Comparison of ENCODE assay signal across 8 cellular contexts in the genomic region with DNA sequence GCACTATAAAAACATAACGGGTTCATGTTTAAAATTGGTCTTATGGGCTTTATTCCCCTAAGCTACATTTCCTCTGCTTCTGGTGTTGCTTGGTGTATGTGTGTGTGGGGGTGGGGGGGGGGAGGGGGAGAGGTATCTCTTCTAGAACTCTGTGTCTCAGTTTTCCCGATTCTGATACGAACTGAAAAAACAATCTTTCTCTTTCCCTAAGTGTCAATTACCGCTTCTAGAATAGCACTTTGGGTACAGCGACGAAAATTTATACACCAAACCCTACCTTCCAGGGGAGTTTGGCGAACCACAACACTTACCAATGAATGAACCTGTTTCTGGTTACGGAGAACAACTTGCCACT. TPM values are rescaled to one million over a fixed set of nuclear protein-coding genes. Genes with fewer than 3 reads are reported as not detected.
DNase-seq lines count a peak whose midpoint lies in the region; ATAC-seq, FAIRE-seq and TF ChIP-seq lines count a peak whose summit lies in the region.

No MANE protein-coding gene starts in this region.

- no peaks in the 10 kb centered on the region for H3K27me3 Mint-ChIP-seq in activated CD8-positive, alpha-beta T cell treated with anti-CD3 and anti-CD28 coated beads for 36 hours

- H3K36me3 Mint-ChIP-seq in activated CD8-positive, alpha-beta T cell treated with anti-CD3 and anti-CD28 coated beads for 36 hours (ENCODE audit: low read depth), result peaks cover 22% of the 10 kb centered on the region

- FAIRE-seq in small intestine (lab: Jason Lieb, UNC), result no peak

- TF ChIP-seq CTCF in HEK293 (tag by site-specific recombination; IDR thresholded peaks at IDR 0.05) (no peak), hepatocyte (IDR thresholded peaks at IDR 0.05; ENCODE audit: poor library complexity) (no peak)
- TF ChIP-seq CTCF in activated CD8-positive, alpha-beta T cell treated with anti-CD3 and anti-CD28 coated beads for 36 hours (IDR thresholded peaks at IDR 0.05), result no peak

- no peak for DNase-seq in activated CD8-positive, alpha-beta T cell treated with anti-CD3 and anti-CD28 coated beads for 36 hours
- DNase-seq in hepatocyte (ENCODE audit: low spot score) (no peak), small intestine (no peak), NK-92 (lab: John Stamatoyannopoulos, UW; ENCODE audit: unreplicated experiment) (no peak), HT-29 (ENCODE audit: low spot score) (no peak)

- H3K36me3 ChIP-seq in HEK293 (ENCODE audit: control insufficient read depth in 2 of 2, insufficient read depth in 1 of 2, low read length in 2 of 2) (peaks cover 7 to 44% of the 10 kb centered on the region in 2 experiments; a peak in 2 of 3 replicates), hepatocyte (replicated peaks; ENCODE audit: insufficient read depth, low read depth) (no peaks in the 10 kb centered on the region), small intestine (ENCODE audit: control insufficient read depth in 2 of 2, insufficient read depth in 2 of 2, low read length in 2 of 2) (peaks cover 4 to 8% of the 10 kb centered on the region in 2 donors)

- peak overlapping the region; percentile 93 for H2AFZ ChIP-seq in hepatocyte

- peak overlapping the region; percentile 81 for H3K4me2 ChIP-seq in hepatocyte

- no peaks in the 10 kb centered on the region for H4K20me1 ChIP-seq in hepatocyte (ENCODE audit: insufficient read depth, poor library complexity, severe bottlenecking)

- 7% methylated on average over 8 of the region's 8 CpGs for WGBS in hepatocyte (ENCODE audit: low lambda C conversion rate, missing lambda C conversion rate)
- WGBS in small intestine, 3 donors, result 1 to 3% (median 2%) methylated on average over 8 of the region's 8 CpGs

- peak overlapping the region; percentile 99 for H3K27ac Mint-ChIP-seq in activated CD8-positive, alpha-beta T cell treated with anti-CD3 and anti-CD28 coated beads for 36 hours

- H3K9me3 ChIP-seq in HEK293 (ENCODE audit: control insufficient read depth, insufficient read depth, low read depth, low read length) (no peaks in the 10 kb centered on the region), hepatocyte (ENCODE audit: low read depth) (no peaks in the 10 kb centered on the region), small intestine (ENCODE audit: control insufficient read depth, low read depth) (no peaks in the 10 kb centered on the region)

- H3K9me3 Mint-ChIP-seq in activated CD8-positive, alpha-beta T cell treated with anti-CD3 and anti-CD28 coated beads for 36 hours, result no peaks in the 10 kb centered on the region

- peak overlapping the region; percentile 98 for H3K4me3 Mint-ChIP-seq in activated CD8-positive, alpha-beta T cell treated with anti-CD3 and anti-CD28 coated beads for 36 hours

- peaks cover 52% of the 10 kb centered on the region for H3K79me2 ChIP-seq in hepatocyte

- ATAC-seq in activated CD8-positive, alpha-beta T cell treated with anti-CD3 and anti-CD28 coated beads for 36 hours, result no peak
- ATAC-seq in HG02610 (IDR thresholded peaks at IDR 0.05; ENCODE audit: unreplicated experiment), result no peak
- no peak for ATAC-seq in activated CD4-positive, CD25-positive, alpha-beta regulatory T cell treated with anti-CD3 and anti-CD28 coated beads, Interleukin-2, amount 50 U/mL, for 24 hours

- peaks cover 33% of the 10 kb centered on the region for H3K4me1 Mint-ChIP-seq in activated CD8-positive, alpha-beta T cell treated with anti-CD3 and anti-CD28 coated beads for 36 hours (ENCODE audit: low read depth)

- POLR2A ChIA-PET in HEK293 (lab: Yijun Ruan, JAX), result interaction anchor here (0.5 to 1.5 kb wide), 5 partner anchors 12 to 475 kb away, joined by 3 to 4 read pairs (median 4); partner anchors contain the start of genes KBTBD4 and NDUFS3
- POLR2A ChIA-PET in activated CD8-positive, alpha-beta T cell treated with anti-CD3 and anti-CD28 coated beads for 36 hours (lab: Charles Lee), result interaction anchor here (0.5 to 1.9 kb wide), 8 partner anchors 8 to 154 kb away, joined by 3 to 12 read pairs (median 3); partner anchors contain the start of gene FNBP4

- CTCF ChIA-PET in HEK293 (lab: Yijun Ruan, JAX), result interaction anchor here (0.6 to 0.7 kb wide), 2 partner anchors 62 to 262 kb away, joined by 3 read pairs; no protein-coding TSS in a partner anchor
- CTCF ChIA-PET in activated CD8-positive, alpha-beta T cell treated with anti-CD3 and anti-CD28 coated beads for 36 hours (lab: Charles Lee), result interaction anchor here (1.4 kb wide), 1 partner anchor 261 kb away, joined by 4 read pairs; no protein-coding TSS in a partner anchor

- H3K9me2 ChIP-seq in hepatocyte (replicated peaks; ENCODE audit: insufficient read depth), result no peaks in the 10 kb centered on the region

- peak overlapping the region; percentile 100 for H3K4me3 ChIP-seq in HEK293 (ENCODE audit: low read depth, low read length)
- peak overlapping the region; percentile 90 for H3K4me3 ChIP-seq in hepatocyte
- H3K4me3 ChIP-seq in small intestine (ENCODE audit: low read depth in 1 of 2, low read length in 2 of 2), result peak overlapping the region; percentile 68 to 81

- H3K4me1 ChIP-seq in HEK293 (ENCODE audit: control insufficient read depth, insufficient read depth, low read length) (no peaks in the 10 kb centered on the region), hepatocyte (ENCODE audit: insufficient read depth) (peaks cover 8% of the 10 kb centered on the region), small intestine (ENCODE audit: control insufficient read depth in 2 of 2, insufficient read depth in 1 of 2, low read depth in 1 of 2, low read length in 1 of 2) (peaks cover 0 to 2% of the 10 kb centered on the region in 2 donors)

- H3K27me3 ChIP-seq in hepatocyte (no peaks in the 10 kb centered on the region), small intestine (ENCODE audit: control insufficient read depth in 2 of 2, insufficient read depth in 2 of 2, low read length in 2 of 2) (no peaks in the 10 kb centered on the region)

- H3K27ac ChIP-seq in HEK293 (ENCODE audit: extremely low read depth, low read depth, low read length) (peak overlapping the region; percentile 58), hepatocyte (peak overlapping the region; percentile 98), small intestine (ENCODE audit: low read depth in 1 of 2, low read length in 1 of 2) (peak overlapping the region; percentile 82 to 94)

- intact Hi-C loops in activated CD8-positive, alpha-beta T cell treated with anti-CD3 and anti-CD28 coated beads for 36 hours (cut with micrococcal nuclease), result loop anchor here (5.0 kb wide), 1 partner anchor 265 kb away; no protein-coding TSS in a partner anchor

TF ChIP-seq in HEK293, 187 proteins besides CTCF, POLR2A, EP300 and RAD21:
- TF ChIP-seq ZNF548 (tag by site-specific recombination; IDR thresholded peaks at IDR 0.05), result no peak
- TF ChIP-seq ZNF132 (tag by site-specific recombination; IDR thresholded peaks at IDR 0.05; ENCODE audit: borderline replicate concordance), result no peak
- TF ChIP-seq ZNF692 (tag by site-specific recombination; IDR thresholded peaks at IDR 0.05), result no peak
- TF ChIP-seq ZEB2 (tag by site-specific recombination; IDR thresholded peaks at IDR 0.05), result no peak
- TF ChIP-seq ZSCAN16 (tag by site-specific recombination; IDR thresholded peaks at IDR 0.05), result no peak
- TF ChIP-seq MYNN (tag by site-specific recombination; IDR thresholded peaks at IDR 0.05; ENCODE audit: borderline replicate concordance), result no peak
TF ChIP-seq in HEK293: peak in this region for 0.

RNA-seq across cellular contexts. Expression of gene NUP160, which starts 0.6 kb away (rescaled TPM):
- total RNA-seq in activated CD8-positive, alpha-beta T cell treated with anti-CD3 and anti-CD28 coated beads for 36 hours, result 10 to 100 TPM; 76.4 to 77.0 TPM
- total RNA-seq in hepatocyte, result 32.6 and 38.1 TPM in 2 replicates
- polyA plus RNA-seq in hepatocyte, result 21.0 and 21.9 TPM in 2 replicates
- 10 to 100 TPM in 1 of 3 donors, 1 to 10 TPM in 2; 7.8 to 15.1 (median 8.3) TPM for polyA plus RNA-seq in small intestine
- total RNA-seq in HT-29 (2014; rRNA removed; shearing (Covaris generic)), result 36.8 and 39.5 TPM in 2 replicates
